In the genomic region with DNA sequence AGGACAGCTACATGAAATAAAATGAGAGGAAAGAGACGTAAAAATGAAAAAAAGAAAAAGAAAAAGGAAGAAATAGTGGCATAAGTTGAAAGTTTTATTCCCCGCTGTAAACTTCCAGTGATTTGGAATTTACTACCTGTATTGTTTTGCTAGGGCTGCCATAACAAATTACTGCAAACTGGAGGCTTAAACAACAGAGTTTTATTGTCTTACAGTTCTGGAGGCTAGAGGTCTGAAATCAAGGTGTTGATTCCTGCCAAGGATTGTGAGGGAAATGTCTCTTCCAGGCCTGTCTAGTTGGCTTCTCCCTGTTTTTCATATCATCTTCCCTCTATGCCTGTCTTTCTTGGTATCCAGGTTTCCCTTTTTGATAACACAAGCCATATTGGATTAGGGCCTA, we compare ENCODE assay signal across 34 cellular contexts.
"Had no signal": no experiment of that assay in that cellular context is flagged by ENCODE, and none has a peak within 500 bp of the region (broad histone marks: within the 10 kb centered on the region; RNA-seq: fewer than 3 reads in every experiment).

No MANE protein-coding gene starts in this region.

- H3K27ac Mint-ChIP-seq: activated B cell treated with CpG ODN at 0.5 μM for 24 hours; activated CD4-positive, alpha-beta memory T cell treated with anti-CD3 and anti-CD28 coated beads, Interleukin-2, amount 10 ng/mL, durations not matched to agents 7 days and 5 days; activated CD4-positive, alpha-beta T cell treated with anti-CD3 and anti-CD28 coated beads for 36 hours; activated CD4-positive, alpha-beta T cell treated with anti-CD3 and anti-CD28 coated beads, Interleukin-2, amount 10 ng/mL, durations not matched to agents 7 days and 5 days; activated CD8-positive, alpha-beta memory T cell treated with anti-CD3 and anti-CD28 coated beads, Interleukin-2, amount 10 ng/mL, durations not matched to agents 7 days and 5 days; activated CD8-positive, alpha-beta T cell treated with anti-CD3 and anti-CD28 coated beads, Interleukin-2, amount 10 ng/mL, durations not matched to agents 7 days and 5 days; activated naive CD4-positive, alpha-beta T cell treated with anti-CD3 and anti-CD28 coated beads for 36 hours; activated naive CD4-positive, alpha-beta T cell treated with anti-CD3 and anti-CD28 coated beads, Interleukin-2, amount 50 U/mL, for 72 hours; activated naive CD8-positive, alpha-beta T cell treated with anti-CD3 and anti-CD28 coated beads for 36 hours; activated T-cell treated with anti-CD3 and anti-CD28 coated beads, Interleukin-2, amount 50 U/mL, for 72 hours; activated T-helper 1 cell treated with anti-CD3 and anti-CD28 coated beads, Interleukin-12 subunit alpha, Interleukin-12 subunit beta, Interleukin-2, Interleukin-4 antibody, amounts not matched to agents 30 ng/mL and 10 ng/mL and 1 ng/mL, durations not matched to agents 14 hours and 24 hours and 36 hours; activated T-helper 17 cell treated with anti-CD3 and anti-CD28 coated beads, Interleukin-2, amount 50 U/mL, for 72 hours; T-cell; T-helper 2 cell treated with Interferon-gamma antibody and Interleukin-4, amounts not matched to agents 5 μg/mL and 100 μg/mL, for 36 hours had no signal

- H3K4me3 Mint-ChIP-seq: activated B cell treated with CpG ODN at 0.5 μM for 24 hours; activated CD4-positive, alpha-beta memory T cell treated with anti-CD3 and anti-CD28 coated beads, Interleukin-2, amount 10 ng/mL, durations not matched to agents 7 days and 5 days; activated CD4-positive, alpha-beta T cell treated with anti-CD3 and anti-CD28 coated beads for 36 hours; activated CD4-positive, alpha-beta T cell treated with anti-CD3 and anti-CD28 coated beads, Interleukin-2, amount 10 ng/mL, durations not matched to agents 7 days and 5 days; activated CD8-positive, alpha-beta memory T cell treated with anti-CD3 and anti-CD28 coated beads, Interleukin-2, amount 10 ng/mL, durations not matched to agents 7 days and 5 days; activated CD8-positive, alpha-beta T cell treated with anti-CD3 and anti-CD28 coated beads, Interleukin-2, amount 10 ng/mL, durations not matched to agents 7 days and 5 days; activated naive CD4-positive, alpha-beta T cell treated with anti-CD3 and anti-CD28 coated beads for 36 hours; activated naive CD8-positive, alpha-beta T cell treated with anti-CD3 and anti-CD28 coated beads for 36 hours; activated T-cell treated with anti-CD3 and anti-CD28 coated beads, Interleukin-2, amount 50 U/mL, for 4 hours; activated T-cell treated with anti-CD3 and anti-CD28 coated beads, Interleukin-2, amount 50 U/mL, for 72 hours; activated T-helper 1 cell treated with anti-CD3 and anti-CD28 coated beads, Interleukin-12 subunit alpha, Interleukin-12 subunit beta, Interleukin-2, Interleukin-4 antibody, amounts not matched to agents 30 ng/mL and 10 ng/mL and 1 ng/mL, durations not matched to agents 14 hours and 24 hours and 36 hours; activated T-helper 17 cell treated with anti-CD3 and anti-CD28 coated beads, Interleukin-2, amount 50 U/mL, for 72 hours; T-cell; T-helper 2 cell treated with Interferon-gamma antibody and Interleukin-4, amounts not matched to agents 5 μg/mL and 100 μg/mL, for 36 hours had no signal

- H3K4me3 ChIP-seq: adrenal gland, body of pancreas, breast epithelium had no signal

- H3K27ac ChIP-seq: adrenal gland, body of pancreas, brain microvascular endothelial cell, breast epithelium, VCaP had no signal

- H3K4me1 Mint-ChIP-seq: activated B cell treated with CpG ODN at 0.5 μM for 24 hours; activated CD4-positive, alpha-beta memory T cell treated with anti-CD3 and anti-CD28 coated beads, Interleukin-2, amount 10 ng/mL, durations not matched to agents 7 days and 5 days; activated CD4-positive, alpha-beta T cell treated with anti-CD3 and anti-CD28 coated beads for 36 hours; activated CD4-positive, alpha-beta T cell treated with anti-CD3 and anti-CD28 coated beads, Interleukin-2, amount 10 ng/mL, durations not matched to agents 7 days and 5 days; activated CD8-positive, alpha-beta memory T cell treated with anti-CD3 and anti-CD28 coated beads, Interleukin-2, amount 10 ng/mL, durations not matched to agents 7 days and 5 days; activated naive CD8-positive, alpha-beta T cell treated with anti-CD3 and anti-CD28 coated beads for 36 hours; activated T-helper 17 cell treated with anti-CD3 and anti-CD28 coated beads, Interleukin-2, amount 50 U/mL, for 72 hours; T-cell had no signal

- H3K4me1 ChIP-seq: adrenal gland, body of pancreas, breast epithelium had no signal

- H3K9me3 ChIP-seq: adrenal gland, body of pancreas, breast epithelium had no signal

- H3K36me3 ChIP-seq: adrenal gland, brain microvascular endothelial cell, breast epithelium had no signal

- H3K27me3 Mint-ChIP-seq: activated B cell treated with CpG ODN at 0.5 μM for 24 hours; activated CD4-positive, alpha-beta memory T cell treated with anti-CD3 and anti-CD28 coated beads, Interleukin-2, amount 10 ng/mL, durations not matched to agents 7 days and 5 days; activated CD4-positive, alpha-beta T cell treated with anti-CD3 and anti-CD28 coated beads for 36 hours; activated CD4-positive, alpha-beta T cell treated with anti-CD3 and anti-CD28 coated beads, Interleukin-2, amount 10 ng/mL, durations not matched to agents 7 days and 5 days; activated CD8-positive, alpha-beta memory T cell treated with anti-CD3 and anti-CD28 coated beads, Interleukin-2, amount 10 ng/mL, durations not matched to agents 7 days and 5 days; activated naive CD8-positive, alpha-beta T cell treated with anti-CD3 and anti-CD28 coated beads for 36 hours; T-cell had no signal

- H3K27me3 ChIP-seq: adrenal gland, body of pancreas, brain microvascular endothelial cell, breast epithelium had no signal

- H3K9me3 Mint-ChIP-seq: activated B cell treated with CpG ODN at 0.5 μM for 24 hours; activated CD4-positive, alpha-beta memory T cell treated with anti-CD3 and anti-CD28 coated beads, Interleukin-2, amount 10 ng/mL, durations not matched to agents 7 days and 5 days; activated CD4-positive, alpha-beta T cell treated with anti-CD3 and anti-CD28 coated beads, Interleukin-2, amount 10 ng/mL, durations not matched to agents 7 days and 5 days; activated naive CD4-positive, alpha-beta T cell treated with anti-CD3 and anti-CD28 coated beads for 36 hours; activated naive CD8-positive, alpha-beta T cell treated with anti-CD3 and anti-CD28 coated beads for 36 hours had no signal

- H3K36me3 Mint-ChIP-seq: activated CD8-positive, alpha-beta memory T cell treated with anti-CD3 and anti-CD28 coated beads, Interleukin-2, amount 10 ng/mL, durations not matched to agents 7 days and 5 days; activated naive CD4-positive, alpha-beta T cell treated with anti-CD3 and anti-CD28 coated beads, Interleukin-2, amount 50 U/mL, for 72 hours; activated naive CD8-positive, alpha-beta T cell treated with anti-CD3 and anti-CD28 coated beads for 36 hours; T-cell had no signal

- ATAC-seq: activated CD4-positive, alpha-beta T cell treated with anti-CD3 and anti-CD28 coated beads for 36 hours; activated CD8-positive, alpha-beta memory T cell treated with anti-CD3 and anti-CD28 coated beads, Interleukin-2, amount 10 ng/mL, durations not matched to agents 7 days and 5 days; activated CD8-positive, alpha-beta T cell treated with anti-CD3 and anti-CD28 coated beads, Interleukin-2, amount 10 ng/mL, durations not matched to agents 7 days and 5 days; activated naive CD4-positive, alpha-beta T cell treated with anti-CD3 and anti-CD28 coated beads, Interleukin-2, amount 50 U/mL, for 72 hours; activated T-cell treated with anti-CD3 and anti-CD28 coated beads, Interleukin-2, amount 50 U/mL, for 4 hours; activated T-cell treated with anti-CD3 and anti-CD28 coated beads, Interleukin-2, amount 50 U/mL, for 72 hours; activated T-helper 17 cell treated with anti-CD3 and anti-CD28 coated beads, Interleukin-2, amount 50 U/mL, for 72 hours; body of pancreas; T-cell had no signal

- DNase-seq: activated B cell treated with CpG ODN at 0.5 μM for 24 hours; activated CD4-positive, alpha-beta memory T cell treated with anti-CD3 and anti-CD28 coated beads, Interleukin-2, amount 10 ng/mL, durations not matched to agents 7 days and 5 days; activated CD4-positive, alpha-beta T cell treated with anti-CD3 and anti-CD28 coated beads for 1 hour; activated CD4-positive, alpha-beta T cell treated with anti-CD3 and anti-CD28 coated beads for 36 hours; activated CD4-positive, alpha-beta T cell treated with anti-CD3 and anti-CD28 coated beads for 48 hours; activated CD4-positive, alpha-beta T cell treated with anti-CD3 and anti-CD28 coated beads, Interleukin-2, amount 10 ng/mL, durations not matched to agents 7 days and 5 days; activated CD4-positive, alpha-beta T cell treated with anti-CD3 and anti-CD28 coated beads, Interleukin-2, amount 50 U/mL, for 48 hours; activated CD8-positive, alpha-beta memory T cell treated with anti-CD3 and anti-CD28 coated beads for 24 hours; activated CD8-positive, alpha-beta memory T cell treated with anti-CD3 and anti-CD28 coated beads, Interleukin-2, amount 10 ng/mL, durations not matched to agents 7 days and 5 days; activated CD8-positive, alpha-beta memory T cell treated with anti-CD3 and anti-CD28 coated beads, Interleukin-2, amount 50 U/mL, for 48 hours; activated CD8-positive, alpha-beta T cell treated with anti-CD3 and anti-CD28 coated beads, Interleukin-2, amount 10 ng/mL, durations not matched to agents 7 days and 5 days; activated effector memory CD4-positive, alpha-beta T cell treated with anti-CD3 and anti-CD28 coated beads, Interleukin-2, amount 50 U/mL, for 16 hours; activated gamma-delta T cell treated with Interleukin-2 at 50 U/mL for 16 hours; activated naive CD4-positive, alpha-beta T cell; activated naive CD4-positive, alpha-beta T cell treated with anti-CD3 and anti-CD28 coated beads for 36 hours; activated naive CD4-positive, alpha-beta T cell treated with anti-CD3 and anti-CD28 coated beads, Interleukin-2, amount 50 U/mL, for 16 hours; activated naive CD8-positive, alpha-beta T cell treated with anti-CD3 and anti-CD28 coated beads for 36 hours; activated T-cell treated with anti-CD3 and anti-CD28 coated beads, Interleukin-2, amount 50 U/mL, for 4 hours; activated T-cell treated with anti-CD3 and anti-CD28 coated beads, Interleukin-2, amount 50 U/mL, for 72 hours; adrenal gland; amniotic stem cell; aorta; body of pancreas; brain microvascular endothelial cell; central memory CD4-positive, alpha-beta T cell; T-cell; T-helper 2 cell; T-helper 9 cell had no signal
